ENCODE assay signal across 2 cellular contexts in the genomic region with DNA sequence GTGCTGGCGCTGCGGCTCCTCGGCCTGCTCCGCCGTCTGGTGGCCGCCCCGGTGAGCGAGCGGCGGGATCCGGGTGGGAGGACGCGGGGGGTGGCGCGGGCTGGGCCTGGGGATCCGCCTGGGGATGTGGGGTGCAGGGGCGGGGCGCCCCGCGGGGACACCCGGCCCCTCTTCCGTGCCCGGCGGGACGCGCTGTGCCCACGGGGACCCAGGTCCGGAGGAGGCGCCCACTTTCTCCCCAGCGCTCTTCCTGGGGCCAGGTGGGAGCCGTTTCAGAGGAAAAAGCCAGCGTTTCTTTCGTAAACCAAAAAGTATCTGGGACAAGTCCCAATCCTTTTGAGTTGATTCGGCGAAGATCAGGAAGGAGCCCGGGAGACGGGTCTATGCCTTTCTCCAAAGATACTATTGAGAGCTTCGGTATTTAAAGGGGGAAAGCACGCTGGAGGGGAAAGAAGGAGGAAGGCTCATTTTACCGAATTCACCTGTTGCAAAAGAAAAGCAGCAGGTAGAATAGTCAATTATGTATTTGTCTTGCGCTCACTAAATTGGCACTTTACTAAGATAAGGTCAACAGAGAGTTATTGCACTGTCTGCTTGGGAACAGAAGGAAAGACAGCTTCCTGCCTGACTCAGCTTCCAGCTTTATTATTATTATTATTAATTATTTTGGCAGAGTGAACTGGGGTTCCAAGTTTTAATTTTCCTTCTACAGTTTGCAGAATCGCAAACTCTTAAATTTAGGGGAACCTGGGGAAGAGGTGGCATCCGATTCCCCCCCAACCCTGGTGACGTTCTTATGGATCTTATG.
TF ChIP-seq lines count a peak whose summit lies in the region.

No MANE protein-coding gene starts in this region.

TF ChIP-seq in GM23338, 12 proteins besides CTCF, POLR2A, EP300 and RAD21 (continued from another document):
- TF ChIP-seq, protein P1, sequence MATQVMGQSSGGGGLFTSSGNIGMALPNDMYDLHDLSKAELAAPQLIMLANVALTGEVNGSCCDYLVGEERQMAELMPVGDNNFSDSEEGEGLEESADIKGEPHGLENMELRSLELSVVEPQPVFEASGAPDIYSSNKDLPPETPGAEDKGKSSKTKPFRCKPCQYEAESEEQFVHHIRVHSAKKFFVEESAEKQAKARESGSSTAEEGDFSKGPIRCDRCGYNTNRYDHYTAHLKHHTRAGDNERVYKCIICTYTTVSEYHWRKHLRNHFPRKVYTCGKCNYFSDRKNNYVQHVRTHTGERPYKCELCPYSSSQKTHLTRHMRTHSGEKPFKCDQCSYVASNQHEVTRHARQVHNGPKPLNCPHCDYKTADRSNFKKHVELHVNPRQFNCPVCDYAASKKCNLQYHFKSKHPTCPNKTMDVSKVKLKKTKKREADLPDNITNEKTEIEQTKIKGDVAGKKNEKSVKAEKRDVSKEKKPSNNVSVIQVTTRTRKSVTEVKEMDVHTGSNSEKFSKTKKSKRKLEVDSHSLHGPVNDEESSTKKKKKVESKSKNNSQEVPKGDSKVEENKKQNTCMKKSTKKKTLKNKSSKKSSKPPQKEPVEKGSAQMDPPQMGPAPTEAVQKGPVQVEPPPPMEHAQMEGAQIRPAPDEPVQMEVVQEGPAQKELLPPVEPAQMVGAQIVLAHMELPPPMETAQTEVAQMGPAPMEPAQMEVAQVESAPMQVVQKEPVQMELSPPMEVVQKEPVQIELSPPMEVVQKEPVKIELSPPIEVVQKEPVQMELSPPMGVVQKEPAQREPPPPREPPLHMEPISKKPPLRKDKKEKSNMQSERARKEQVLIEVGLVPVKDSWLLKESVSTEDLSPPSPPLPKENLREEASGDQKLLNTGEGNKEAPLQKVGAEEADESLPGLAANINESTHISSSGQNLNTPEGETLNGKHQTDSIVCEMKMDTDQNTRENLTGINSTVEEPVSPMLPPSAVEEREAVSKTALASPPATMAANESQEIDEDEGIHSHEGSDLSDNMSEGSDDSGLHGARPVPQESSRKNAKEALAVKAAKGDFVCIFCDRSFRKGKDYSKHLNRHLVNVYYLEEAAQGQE (IDR thresholded peaks at IDR 0.05; ENCODE audit: unreplicated experiment) = no peak
- TF ChIP-seq EZH2phosphoT487 (IDR thresholded peaks at IDR 0.05; ENCODE audit: unreplicated experiment) = no peak
- no peak for TF ChIP-seq STAT1 (IDR thresholded peaks at IDR 0.05; ENCODE audit: unreplicated experiment)
- no peak for TF ChIP-seq ZNF331 (CRISPR knock-in tag; IDR thresholded peaks at IDR 0.05; ENCODE audit: low read depth)
- TF ChIP-seq POLR2AphosphoS5 (IDR thresholded peaks at IDR 0.05; ENCODE audit: low read depth) = no peak
- TF ChIP-seq NANOG (IDR thresholded peaks at IDR 0.05; ENCODE audit: borderline replicate concordance) = no peak

TF ChIP-seq in SK-N-SH, 30 proteins besides CTCF, POLR2A, EP300 and RAD21 (continued from another document):
- TF ChIP-seq, protein P2, sequence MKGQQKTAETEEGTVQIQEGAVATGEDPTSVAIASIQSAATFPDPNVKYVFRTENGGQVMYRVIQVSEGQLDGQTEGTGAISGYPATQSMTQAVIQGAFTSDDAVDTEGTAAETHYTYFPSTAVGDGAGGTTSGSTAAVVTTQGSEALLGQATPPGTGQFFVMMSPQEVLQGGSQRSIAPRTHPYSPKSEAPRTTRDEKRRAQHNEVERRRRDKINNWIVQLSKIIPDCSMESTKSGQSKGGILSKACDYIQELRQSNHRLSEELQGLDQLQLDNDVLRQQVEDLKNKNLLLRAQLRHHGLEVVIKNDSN (IDR thresholded peaks at IDR 0.05; ENCODE audit: borderline replicate concordance, low read depth) = no peak
- no peak for TF ChIP-seq GABPA (IDR thresholded peaks at IDR 0.05; ENCODE audit: low read depth)
- no peak for TF ChIP-seq TCF12 (IDR thresholded peaks at IDR 0.05)
- TF ChIP-seq ELF1 (IDR thresholded peaks at IDR 0.05) = no peak
- no peak for TF ChIP-seq FOXJ3 (CRISPR knock-in tag; IDR thresholded peaks at IDR 0.05)
- TF ChIP-seq, protein P3, sequence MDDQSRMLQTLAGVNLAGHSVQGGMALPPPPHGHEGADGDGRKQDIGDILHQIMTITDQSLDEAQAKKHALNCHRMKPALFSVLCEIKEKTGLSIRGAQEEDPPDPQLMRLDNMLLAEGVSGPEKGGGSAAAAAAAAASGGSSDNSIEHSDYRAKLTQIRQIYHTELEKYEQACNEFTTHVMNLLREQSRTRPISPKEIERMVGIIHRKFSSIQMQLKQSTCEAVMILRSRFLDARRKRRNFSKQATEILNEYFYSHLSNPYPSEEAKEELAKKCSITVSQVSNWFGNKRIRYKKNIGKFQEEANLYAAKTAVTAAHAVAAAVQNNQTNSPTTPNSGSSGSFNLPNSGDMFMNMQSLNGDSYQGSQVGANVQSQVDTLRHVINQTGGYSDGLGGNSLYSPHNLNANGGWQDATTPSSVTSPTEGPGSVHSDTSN (IDR thresholded peaks at IDR 0.05) = no peak
- no peak for TF ChIP-seq CHD2 (IDR thresholded peaks at IDR 0.05; ENCODE audit: low read length, partially characterized antibody)
- no peak for TF ChIP-seq TAF1 (IDR thresholded peaks at IDR 0.05; ENCODE audit: borderline replicate concordance, low read depth, low read length)
- no peak for TF ChIP-seq RCOR1 (IDR thresholded peaks at IDR 0.05; ENCODE audit: low read length)
- no peak for TF ChIP-seq RFX5 (IDR thresholded peaks at IDR 0.05; ENCODE audit: low read length)
- no peak for TF ChIP-seq FOXM1 (IDR thresholded peaks at IDR 0.05; ENCODE audit: low read depth)
- TF ChIP-seq MEF2A (IDR thresholded peaks at IDR 0.05; ENCODE audit: borderline replicate concordance, low read depth) = no peak
- no peak for TF ChIP-seq POLR2AphosphoS5 (IDR thresholded peaks at IDR 0.05; ENCODE audit: low read depth, low read length)
- TF ChIP-seq GATA2 (CRISPR knock-in tag; IDR thresholded peaks at IDR 0.05) = no peak
- TF ChIP-seq MXI1 (IDR thresholded peaks at IDR 0.05; ENCODE audit: low read depth, low read length) = no peak
- no peak for TF ChIP-seq NRF1 (IDR thresholded peaks at IDR 0.05; ENCODE audit: low read depth, low read length)
